In genomic region chr17:65558683-65559311, GRCh38 we compare ENCODE assay signal across 8 cellular contexts. TPM values are rescaled to one million over a fixed set of nuclear protein-coding genes. Genes with fewer than 3 reads are reported as not detected.
DNase-seq lines count a peak whose midpoint lies in the region; ATAC-seq and TF ChIP-seq lines count a peak whose summit lies in the region.

No MANE protein-coding gene starts in this region.

- intact Hi-C loops in OCI-LY7 (cut with micrococcal nuclease; ENCODE audit: unreplicated experiment) (loop anchor here (10.0 kb wide), 2 partner anchors 324 to 606 kb away; no protein-coding TSS in a partner anchor), left ventricle myocardium superior (cut with micrococcal nuclease) (no loop called here), PC-9 (cut with micrococcal nuclease; ENCODE audit: unreplicated experiment) (loop anchor here (5.0 kb wide), 2 partner anchors 266 to 281 kb away; no protein-coding TSS in a partner anchor)

- H3K9me3 ChIP-seq in OCI-LY7 (ENCODE audit: low read length) = no peaks in the 10 kb centered on the region
- no peaks in the 10 kb centered on the region for H3K9me3 ChIP-seq in skeletal muscle satellite cell (replicated peaks; ENCODE audit: low read length)
- no peaks in the 10 kb centered on the region for H3K9me3 ChIP-seq in PC-9 (ENCODE audit: insufficient read depth, low read depth)

- no peak overlapping the region for H3K9ac ChIP-seq in skeletal muscle satellite cell (ENCODE audit: low read depth, low read length)

- H3K4me3 Mint-ChIP-seq in type B pancreatic cell = no peak overlapping the region

- BruUV-seq in OCI-LY7 (replicated peaks; lab: Mats Ljungman, UMichigan) (no TSS peak), PC-9 (replicated peaks; lab: Mats Ljungman, UMichigan) (no TSS peak)

- CTCF ChIA-PET in OCI-LY7 (lab: Charles Lee; ENCODE audit: unreplicated experiment) (interaction anchor here (0.5 to 0.6 kb wide), 2 partner anchors 8 to 783 kb away, joined by 3 to 5 read pairs; no protein-coding TSS in a partner anchor), PC-9 (lab: Charles Lee) (interaction anchor here (0.8 kb wide), 1 partner anchor 135 kb away, joined by 12 read pairs; no protein-coding TSS in a partner anchor)

- peak overlapping the region; percentile 96 for H3K4me3 ChIP-seq in OCI-LY7 (ENCODE audit: low read depth, low read length, poor library complexity, severe bottlenecking)
- no peak overlapping the region for H3K4me3 ChIP-seq in skeletal muscle satellite cell (ENCODE audit: low read length)
- no peak overlapping the region for H3K4me3 ChIP-seq in PC-9

- no peaks in the 10 kb centered on the region for H3F3A ChIP-seq in PC-9 (ENCODE audit: insufficient read depth, low read depth)

- no peak overlapping the region for H3K27ac Mint-ChIP-seq in type B pancreatic cell

- no peaks in the 10 kb centered on the region for H3K9me3 Mint-ChIP-seq in type B pancreatic cell

- H3K27me3 ChIP-seq in skeletal muscle satellite cell (ENCODE audit: control insufficient read depth, insufficient read depth, low read length) (no peaks in the 10 kb centered on the region), PC-9 (ENCODE audit: insufficient read depth, low read depth) (no peaks in the 10 kb centered on the region)

- no peaks in the 10 kb centered on the region for H3K27me3 Mint-ChIP-seq in type B pancreatic cell

- H4K20me1 ChIP-seq in OCI-LY7 (ENCODE audit: insufficient read depth, low read length) (peaks cover 5% of the 10 kb centered on the region; the same call in 1 of the 2 replicates), PC-9 (ENCODE audit: insufficient read depth) (no peaks in the 10 kb centered on the region)

- POLR2A ChIA-PET in OCI-LY7 (lab: Charles Lee) (interaction anchor here (0.7 kb wide), 1 partner anchor 151 kb away, joined by 4 read pairs; no protein-coding TSS in a partner anchor), PC-9 (lab: Charles Lee; ENCODE audit: unreplicated experiment) (interaction anchor here (0.6 kb wide), 1 partner anchor 27 kb away, joined by 3 read pairs; no protein-coding TSS in a partner anchor)

- TF ChIP-seq CTCF in OCI-LY7 (conservative IDR thresholded peaks at IDR 0.05; ENCODE audit: low read length) (no peak), type B pancreatic cell (conservative IDR thresholded peaks at IDR 0.05) (no peak), PC-9 (conservative IDR thresholded peaks at IDR 0.05) (no peak)

- peaks cover 7% of the 10 kb centered on the region for H3K4me1 Mint-ChIP-seq in type B pancreatic cell (ENCODE audit: unreplicated experiment)

- no peak for ATAC-seq in left ventricle myocardium superior

- H3K27ac ChIP-seq in OCI-LY7 (ENCODE audit: low read depth, low read length, poor library complexity, severe bottlenecking) = no peak overlapping the region
- H3K27ac ChIP-seq in PC-9 = no peak overlapping the region

- H3K9me2 ChIP-seq in OCI-LY7 (ENCODE audit: insufficient read depth, low read length) (no peaks in the 10 kb centered on the region), PC-9 (ENCODE audit: insufficient read depth) (no peaks in the 10 kb centered on the region)

- H3K36me3 ChIP-seq in OCI-LY7 (ENCODE audit: insufficient read depth, low read length) (0 out of 2 replicates have a peak, but pooled peaks cover 13% of the 10 kb centered on the region), skeletal muscle satellite cell (ENCODE audit: insufficient read depth, low read length) (no peaks in the 10 kb centered on the region), PC-9 (ENCODE audit: low read depth) (no peaks in the 10 kb centered on the region)

- H3K4me1 ChIP-seq in OCI-LY7 (ENCODE audit: insufficient read depth, low read length, poor library complexity, severe bottlenecking) = peaks cover 26% of the 10 kb centered on the region
- H3K4me1 ChIP-seq in skeletal muscle satellite cell (ENCODE audit: control insufficient read depth, insufficient read depth, low read length) = peaks cover 9% of the 10 kb centered on the region
- H3K4me1 ChIP-seq in PC-9 (replicated peaks; ENCODE audit: insufficient read depth) = peaks cover 6% of the 10 kb centered on the region

- H2AFZ ChIP-seq in OCI-LY7 (ENCODE audit: low read length) (no peak overlapping the region), PC-9 (no peak overlapping the region)

- H3K79me2 ChIP-seq in OCI-LY7 (ENCODE audit: insufficient read depth, low read depth, low read length) = peaks cover 7% of the 10 kb centered on the region; the same call in 1 of the 2 replicates
- no peaks in the 10 kb centered on the region for H3K79me2 ChIP-seq in PC-9 (ENCODE audit: low read depth)

- H3K36me3 Mint-ChIP-seq in type B pancreatic cell = peaks cover 8% of the 10 kb centered on the region

- peak; percentile 46 for DNase-seq in GM03348 (ENCODE audit: low spot score)
- DNase-seq in OCI-LY7 (ENCODE audit: low spot score) = no peak
- DNase-seq in left ventricle myocardium superior = peak; percentile 39
- DNase-seq in dedifferentiated amniotic fluid mesenchymal stem cell (ENCODE audit: extremely low spot score) = no peak
- no peak for DNase-seq in islet precursor cell
- no peak for DNase-seq in type B pancreatic cell (ENCODE audit: extremely low spot score, unreplicated experiment)
- DNase-seq in PC-9 = no peak

- H3K4me2 ChIP-seq in OCI-LY7 (ENCODE audit: low read length) (peak overlapping the region; percentile 85; the same call in 1 of the 2 replicates), skeletal muscle satellite cell (ENCODE audit: low read length) (peak overlapping the region; percentile 98), PC-9 (no peak overlapping the region)

RNA-seq across cellular contexts. Expression of gene AXIN2, which starts 2.7 kb away (rescaled TPM):
- total RNA-seq in OCI-LY7 (2014; rRNA removed; shearing (Covaris generic)) = 5.2 and 8.5 TPM in 2 replicates
- total RNA-seq in OCI-LY7 (2022) (8.2 and 8.5 TPM in 2 replicates), left ventricle myocardium superior (17.2 TPM), type B pancreatic cell (ENCODE audit: low replicate concordance) (29.2 and 115 TPM in 2 replicates), PC-9 (2021) (0.24 and 0.78 TPM in 2 replicates)
- 0.51 and 1.5 TPM in 2 replicates for total RNA-seq in skeletal muscle satellite cell (2012; rRNA removed)

Comparison
In these comparisons a context has a peak if more than half of its experiments do, and no peak if none do; other contexts are left out.
1. DNase-seq: peak in GM03348 (single experiment) and left ventricle myocardium superior (single experiment); none in OCI-LY7 (single experiment), dedifferentiated amniotic fluid mesenchymal stem cell (single experiment), islet precursor cell (single experiment), type B pancreatic cell (single experiment) and PC-9 (0 of 2).